In genomic region chr1:207886227-207886626, GRCh38 we compare ENCODE assay signal across 1 cellular context.
TF ChIP-seq lines count a peak whose summit lies in the region.

No MANE protein-coding gene starts in this region.

TF ChIP-seq in HepG2, 621 proteins besides CTCF, POLR2A, EP300 and RAD21:
- TF ChIP-seq ZNF496 (CRISPR knock-in tag; IDR thresholded peaks at IDR 0.05; ENCODE audit: insufficient replicate concordance) (no peak), FOXO1 (CRISPR knock-in tag; IDR thresholded peaks at IDR 0.05) (no peak), SATB2 (CRISPR knock-in tag; IDR thresholded peaks at IDR 0.05) (no peak), PHF21A (CRISPR knock-in tag; IDR thresholded peaks at IDR 0.05) (no peak), HDAC2 (CRISPR knock-in tag; IDR thresholded peaks at IDR 0.05) (no peak), ZNF263 (CRISPR knock-in tag; IDR thresholded peaks at IDR 0.05) (0 out of 2 replicates have a peak, but pooled peaks have one; percentile 14)
- TF ChIP-seq, protein P1, sequence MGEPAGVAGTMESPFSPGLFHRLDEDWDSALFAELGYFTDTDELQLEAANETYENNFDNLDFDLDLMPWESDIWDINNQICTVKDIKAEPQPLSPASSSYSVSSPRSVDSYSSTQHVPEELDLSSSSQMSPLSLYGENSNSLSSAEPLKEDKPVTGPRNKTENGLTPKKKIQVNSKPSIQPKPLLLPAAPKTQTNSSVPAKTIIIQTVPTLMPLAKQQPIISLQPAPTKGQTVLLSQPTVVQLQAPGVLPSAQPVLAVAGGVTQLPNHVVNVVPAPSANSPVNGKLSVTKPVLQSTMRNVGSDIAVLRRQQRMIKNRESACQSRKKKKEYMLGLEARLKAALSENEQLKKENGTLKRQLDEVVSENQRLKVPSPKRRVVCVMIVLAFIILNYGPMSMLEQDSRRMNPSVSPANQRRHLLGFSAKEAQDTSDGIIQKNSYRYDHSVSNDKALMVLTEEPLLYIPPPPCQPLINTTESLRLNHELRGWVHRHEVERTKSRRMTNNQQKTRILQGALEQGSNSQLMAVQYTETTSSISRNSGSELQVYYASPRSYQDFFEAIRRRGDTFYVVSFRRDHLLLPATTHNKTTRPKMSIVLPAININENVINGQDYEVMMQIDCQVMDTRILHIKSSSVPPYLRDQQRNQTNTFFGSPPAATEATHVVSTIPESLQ (CRISPR knock-in tag; conservative IDR thresholded peaks at IDR 0.05), result no peak
- TF ChIP-seq, protein P2, sequence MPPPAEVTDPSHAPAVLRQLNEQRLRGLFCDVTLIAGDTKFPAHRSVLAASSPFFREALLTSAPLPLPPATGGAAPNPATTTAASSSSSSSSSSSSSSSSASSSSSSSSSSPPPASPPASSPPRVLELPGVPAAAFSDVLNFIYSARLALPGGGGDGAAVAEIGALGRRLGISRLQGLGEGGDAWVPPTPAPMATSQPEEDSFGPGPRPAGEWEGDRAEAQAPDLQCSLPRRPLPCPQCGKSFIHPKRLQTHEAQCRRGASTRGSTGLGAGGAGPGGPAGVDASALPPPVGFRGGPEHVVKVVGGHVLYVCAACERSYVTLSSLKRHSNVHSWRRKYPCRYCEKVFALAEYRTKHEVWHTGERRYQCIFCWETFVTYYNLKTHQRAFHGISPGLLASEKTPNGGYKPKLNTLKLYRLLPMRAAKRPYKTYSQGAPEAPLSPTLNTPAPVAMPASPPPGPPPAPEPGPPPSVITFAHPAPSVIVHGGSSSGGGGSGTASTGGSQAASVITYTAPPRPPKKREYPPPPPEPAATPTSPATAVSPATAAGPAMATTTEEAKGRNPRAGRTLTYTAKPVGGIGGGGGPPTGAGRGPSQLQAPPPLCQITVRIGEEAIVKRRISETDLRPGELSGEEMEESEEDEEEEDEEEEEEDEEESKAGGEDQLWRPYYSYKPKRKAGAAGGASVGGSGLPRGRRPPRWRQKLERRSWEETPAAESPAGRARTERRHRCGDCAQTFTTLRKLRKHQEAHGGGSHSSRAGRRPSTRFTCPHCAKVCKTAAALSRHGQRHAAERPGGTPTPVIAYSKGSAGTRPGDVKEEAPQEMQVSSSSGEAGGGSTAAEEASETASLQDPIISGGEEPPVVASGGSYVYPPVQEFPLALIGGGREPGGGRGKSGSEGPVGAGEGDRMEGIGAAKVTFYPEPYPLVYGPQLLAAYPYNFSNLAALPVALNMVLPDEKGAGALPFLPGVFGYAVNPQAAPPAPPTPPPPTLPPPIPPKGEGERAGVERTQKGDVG (CRISPR knock-in tag; IDR thresholded peaks at IDR 0.05; ENCODE audit: borderline replicate concordance), result no peak
TF ChIP-seq in HepG2: peak in this region for 1.
